ENCODE assay signal across 2 cellular contexts in the genomic region with DNA sequence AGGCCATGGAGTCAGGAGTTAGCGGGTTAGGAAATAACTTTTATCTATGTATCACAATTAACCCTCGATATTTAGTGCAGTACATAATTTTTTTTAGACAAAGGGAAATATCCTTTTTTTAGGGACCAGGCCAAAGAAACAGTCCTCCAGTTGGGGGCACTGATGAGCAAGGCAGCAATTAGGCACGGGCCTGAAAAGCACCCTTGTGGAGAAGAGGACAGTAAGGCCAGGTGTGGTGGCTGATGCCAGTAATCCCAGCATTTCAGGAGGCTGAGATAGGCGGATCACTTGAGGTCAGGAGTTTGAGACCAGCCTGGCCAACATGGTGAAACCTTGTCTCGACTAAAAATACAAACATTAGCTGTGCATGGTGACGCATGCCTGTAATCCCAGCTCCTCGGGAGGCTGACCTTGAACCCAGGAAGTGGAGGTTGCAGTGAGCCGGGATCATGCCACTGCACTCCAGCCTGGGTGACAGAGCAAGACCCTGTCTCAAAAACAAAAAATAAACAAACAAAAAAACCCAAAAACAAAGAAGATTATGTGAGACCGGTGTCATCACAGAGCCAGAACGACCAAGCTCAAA.
TF ChIP-seq lines count a peak whose summit lies in the region.

No MANE protein-coding gene starts in this region.

TF ChIP-seq in GM23338, 12 proteins besides CTCF, POLR2A, EP300 and RAD21 (continued from another document and continues in another):
- TF ChIP-seq, protein P1, sequence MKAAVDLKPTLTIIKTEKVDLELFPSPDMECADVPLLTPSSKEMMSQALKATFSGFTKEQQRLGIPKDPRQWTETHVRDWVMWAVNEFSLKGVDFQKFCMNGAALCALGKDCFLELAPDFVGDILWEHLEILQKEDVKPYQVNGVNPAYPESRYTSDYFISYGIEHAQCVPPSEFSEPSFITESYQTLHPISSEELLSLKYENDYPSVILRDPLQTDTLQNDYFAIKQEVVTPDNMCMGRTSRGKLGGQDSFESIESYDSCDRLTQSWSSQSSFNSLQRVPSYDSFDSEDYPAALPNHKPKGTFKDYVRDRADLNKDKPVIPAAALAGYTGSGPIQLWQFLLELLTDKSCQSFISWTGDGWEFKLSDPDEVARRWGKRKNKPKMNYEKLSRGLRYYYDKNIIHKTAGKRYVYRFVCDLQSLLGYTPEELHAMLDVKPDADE (IDR thresholded peaks at IDR 0.05), result no peak
- TF ChIP-seq ZNF331 (CRISPR knock-in tag; IDR thresholded peaks at IDR 0.05; ENCODE audit: low read depth) (no peak), EZH2phosphoT487 (IDR thresholded peaks at IDR 0.05; ENCODE audit: unreplicated experiment) (no peak), STAT1 (IDR thresholded peaks at IDR 0.05; ENCODE audit: unreplicated experiment) (no peak), POLR2AphosphoS5 (IDR thresholded peaks at IDR 0.05; ENCODE audit: low read depth) (no peak), ZNF114 (CRISPR knock-in tag; IDR thresholded peaks at IDR 0.05) (no peak), JUNB (IDR thresholded peaks at IDR 0.05; ENCODE audit: unreplicated experiment) (no peak)
- TF ChIP-seq, protein P2, sequence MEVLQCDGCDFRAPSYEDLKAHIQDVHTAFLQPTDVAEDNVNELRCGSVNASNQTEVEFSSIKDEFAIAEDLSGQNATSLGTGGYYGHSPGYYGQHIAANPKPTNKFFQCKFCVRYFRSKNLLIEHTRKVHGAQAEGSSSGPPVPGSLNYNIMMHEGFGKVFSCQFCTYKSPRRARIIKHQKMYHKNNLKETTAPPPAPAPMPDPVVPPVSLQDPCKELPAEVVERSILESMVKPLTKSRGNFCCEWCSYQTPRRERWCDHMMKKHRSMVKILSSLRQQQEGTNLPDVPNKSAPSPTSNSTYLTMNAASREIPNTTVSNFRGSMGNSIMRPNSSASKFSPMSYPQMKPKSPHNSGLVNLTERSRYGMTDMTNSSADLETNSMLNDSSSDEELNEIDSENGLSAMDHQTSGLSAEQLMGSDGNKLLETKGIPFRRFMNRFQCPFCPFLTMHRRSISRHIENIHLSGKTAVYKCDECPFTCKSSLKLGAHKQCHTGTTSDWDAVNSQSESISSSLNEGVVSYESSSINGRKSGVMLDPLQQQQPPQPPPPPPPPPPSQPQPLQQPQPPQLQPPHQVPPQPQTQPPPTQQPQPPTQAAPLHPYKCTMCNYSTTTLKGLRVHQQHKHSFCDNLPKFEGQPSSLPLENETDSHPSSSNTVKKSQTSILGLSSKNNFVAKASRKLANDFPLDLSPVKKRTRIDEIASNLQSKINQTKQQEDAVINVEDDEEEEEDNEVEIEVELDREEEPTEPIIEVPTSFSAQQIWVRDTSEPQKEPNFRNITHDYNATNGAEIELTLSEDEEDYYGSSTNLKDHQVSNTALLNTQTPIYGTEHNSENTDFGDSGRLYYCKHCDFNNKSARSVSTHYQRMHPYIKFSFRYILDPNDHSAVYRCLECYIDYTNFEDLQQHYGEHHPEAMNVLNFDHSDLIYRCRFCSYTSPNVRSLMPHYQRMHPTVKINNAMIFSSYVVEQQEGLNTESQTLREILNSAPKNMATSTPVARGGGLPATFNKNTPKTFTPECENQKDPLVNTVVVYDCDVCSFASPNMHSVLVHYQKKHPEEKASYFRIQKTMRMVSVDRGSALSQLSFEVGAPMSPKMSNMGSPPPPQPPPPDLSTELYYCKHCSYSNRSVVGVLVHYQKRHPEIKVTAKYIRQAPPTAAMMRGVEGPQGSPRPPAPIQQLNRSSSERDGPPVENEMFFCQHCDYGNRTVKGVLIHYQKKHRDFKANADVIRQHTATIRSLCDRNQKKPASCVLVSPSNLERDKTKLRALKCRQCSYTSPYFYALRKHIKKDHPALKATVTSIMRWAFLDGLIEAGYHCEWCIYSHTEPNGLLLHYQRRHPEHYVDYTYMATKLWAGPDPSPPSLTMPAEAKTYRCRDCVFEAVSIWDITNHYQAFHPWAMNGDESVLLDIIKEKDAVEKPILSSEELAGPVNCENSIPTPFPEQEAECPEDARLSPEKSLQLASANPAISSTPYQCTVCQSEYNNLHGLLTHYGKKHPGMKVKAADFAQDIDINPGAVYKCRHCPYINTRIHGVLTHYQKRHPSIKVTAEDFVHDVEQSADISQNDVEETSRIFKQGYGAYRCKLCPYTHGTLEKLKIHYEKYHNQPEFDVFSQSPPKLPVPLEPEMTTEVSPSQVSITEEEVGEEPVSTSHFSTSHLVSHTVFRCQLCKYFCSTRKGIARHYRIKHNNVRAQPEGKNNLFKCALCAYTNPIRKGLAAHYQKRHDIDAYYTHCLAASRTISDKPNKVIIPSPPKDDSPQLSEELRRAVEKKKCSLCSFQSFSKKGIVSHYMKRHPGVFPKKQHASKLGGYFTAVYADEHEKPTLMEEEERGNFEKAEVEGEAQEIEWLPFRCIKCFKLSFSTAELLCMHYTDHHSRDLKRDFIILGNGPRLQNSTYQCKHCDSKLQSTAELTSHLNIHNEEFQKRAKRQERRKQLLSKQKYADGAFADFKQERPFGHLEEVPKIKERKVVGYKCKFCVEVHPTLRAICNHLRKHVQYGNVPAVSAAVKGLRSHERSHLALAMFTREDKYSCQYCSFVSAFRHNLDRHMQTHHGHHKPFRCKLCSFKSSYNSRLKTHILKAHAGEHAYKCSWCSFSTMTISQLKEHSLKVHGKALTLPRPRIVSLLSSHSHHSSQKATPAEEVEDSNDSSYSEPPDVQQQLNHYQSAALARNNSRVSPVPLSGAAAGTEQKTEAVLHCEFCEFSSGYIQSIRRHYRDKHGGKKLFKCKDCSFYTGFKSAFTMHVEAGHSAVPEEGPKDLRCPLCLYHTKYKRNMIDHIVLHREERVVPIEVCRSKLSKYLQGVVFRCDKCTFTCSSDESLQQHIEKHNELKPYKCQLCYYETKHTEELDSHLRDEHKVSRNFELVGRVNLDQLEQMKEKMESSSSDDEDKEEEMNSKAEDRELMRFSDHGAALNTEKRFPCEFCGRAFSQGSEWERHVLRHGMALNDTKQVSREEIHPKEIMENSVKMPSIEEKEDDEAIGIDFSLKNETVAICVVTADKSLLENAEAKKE (CRISPR knock-in tag; IDR thresholded peaks at IDR 0.05), result no peak
- TF ChIP-seq, protein P3, sequence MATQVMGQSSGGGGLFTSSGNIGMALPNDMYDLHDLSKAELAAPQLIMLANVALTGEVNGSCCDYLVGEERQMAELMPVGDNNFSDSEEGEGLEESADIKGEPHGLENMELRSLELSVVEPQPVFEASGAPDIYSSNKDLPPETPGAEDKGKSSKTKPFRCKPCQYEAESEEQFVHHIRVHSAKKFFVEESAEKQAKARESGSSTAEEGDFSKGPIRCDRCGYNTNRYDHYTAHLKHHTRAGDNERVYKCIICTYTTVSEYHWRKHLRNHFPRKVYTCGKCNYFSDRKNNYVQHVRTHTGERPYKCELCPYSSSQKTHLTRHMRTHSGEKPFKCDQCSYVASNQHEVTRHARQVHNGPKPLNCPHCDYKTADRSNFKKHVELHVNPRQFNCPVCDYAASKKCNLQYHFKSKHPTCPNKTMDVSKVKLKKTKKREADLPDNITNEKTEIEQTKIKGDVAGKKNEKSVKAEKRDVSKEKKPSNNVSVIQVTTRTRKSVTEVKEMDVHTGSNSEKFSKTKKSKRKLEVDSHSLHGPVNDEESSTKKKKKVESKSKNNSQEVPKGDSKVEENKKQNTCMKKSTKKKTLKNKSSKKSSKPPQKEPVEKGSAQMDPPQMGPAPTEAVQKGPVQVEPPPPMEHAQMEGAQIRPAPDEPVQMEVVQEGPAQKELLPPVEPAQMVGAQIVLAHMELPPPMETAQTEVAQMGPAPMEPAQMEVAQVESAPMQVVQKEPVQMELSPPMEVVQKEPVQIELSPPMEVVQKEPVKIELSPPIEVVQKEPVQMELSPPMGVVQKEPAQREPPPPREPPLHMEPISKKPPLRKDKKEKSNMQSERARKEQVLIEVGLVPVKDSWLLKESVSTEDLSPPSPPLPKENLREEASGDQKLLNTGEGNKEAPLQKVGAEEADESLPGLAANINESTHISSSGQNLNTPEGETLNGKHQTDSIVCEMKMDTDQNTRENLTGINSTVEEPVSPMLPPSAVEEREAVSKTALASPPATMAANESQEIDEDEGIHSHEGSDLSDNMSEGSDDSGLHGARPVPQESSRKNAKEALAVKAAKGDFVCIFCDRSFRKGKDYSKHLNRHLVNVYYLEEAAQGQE (IDR thresholded peaks at IDR 0.05; ENCODE audit: unreplicated experiment), result no peak

TF ChIP-seq in GM12878, 131 proteins besides CTCF, POLR2A, EP300 and RAD21 (continues in another document):
- TF ChIP-seq, protein P4, sequence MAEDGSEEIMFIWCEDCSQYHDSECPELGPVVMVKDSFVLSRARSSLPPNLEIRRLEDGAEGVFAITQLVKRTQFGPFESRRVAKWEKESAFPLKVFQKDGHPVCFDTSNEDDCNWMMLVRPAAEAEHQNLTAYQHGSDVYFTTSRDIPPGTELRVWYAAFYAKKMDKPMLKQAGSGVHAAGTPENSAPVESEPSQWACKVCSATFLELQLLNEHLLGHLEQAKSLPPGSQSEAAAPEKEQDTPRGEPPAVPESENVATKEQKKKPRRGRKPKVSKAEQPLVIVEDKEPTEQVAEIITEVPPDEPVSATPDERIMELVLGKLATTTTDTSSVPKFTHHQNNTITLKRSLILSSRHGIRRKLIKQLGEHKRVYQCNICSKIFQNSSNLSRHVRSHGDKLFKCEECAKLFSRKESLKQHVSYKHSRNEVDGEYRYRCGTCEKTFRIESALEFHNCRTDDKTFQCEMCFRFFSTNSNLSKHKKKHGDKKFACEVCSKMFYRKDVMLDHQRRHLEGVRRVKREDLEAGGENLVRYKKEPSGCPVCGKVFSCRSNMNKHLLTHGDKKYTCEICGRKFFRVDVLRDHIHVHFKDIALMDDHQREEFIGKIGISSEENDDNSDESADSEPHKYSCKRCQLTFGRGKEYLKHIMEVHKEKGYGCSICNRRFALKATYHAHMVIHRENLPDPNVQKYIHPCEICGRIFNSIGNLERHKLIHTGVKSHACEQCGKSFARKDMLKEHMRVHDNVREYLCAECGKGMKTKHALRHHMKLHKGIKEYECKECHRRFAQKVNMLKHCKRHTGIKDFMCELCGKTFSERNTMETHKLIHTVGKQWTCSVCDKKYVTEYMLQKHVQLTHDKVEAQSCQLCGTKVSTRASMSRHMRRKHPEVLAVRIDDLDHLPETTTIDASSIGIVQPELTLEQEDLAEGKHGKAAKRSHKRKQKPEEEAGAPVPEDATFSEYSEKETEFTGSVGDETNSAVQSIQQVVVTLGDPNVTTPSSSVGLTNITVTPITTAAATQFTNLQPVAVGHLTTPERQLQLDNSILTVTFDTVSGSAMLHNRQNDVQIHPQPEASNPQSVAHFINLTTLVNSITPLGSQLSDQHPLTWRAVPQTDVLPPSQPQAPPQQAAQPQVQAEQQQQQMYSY (CRISPR knock-in tag; IDR thresholded peaks at IDR 0.05), result no peak
- TF ChIP-seq, protein P5, sequence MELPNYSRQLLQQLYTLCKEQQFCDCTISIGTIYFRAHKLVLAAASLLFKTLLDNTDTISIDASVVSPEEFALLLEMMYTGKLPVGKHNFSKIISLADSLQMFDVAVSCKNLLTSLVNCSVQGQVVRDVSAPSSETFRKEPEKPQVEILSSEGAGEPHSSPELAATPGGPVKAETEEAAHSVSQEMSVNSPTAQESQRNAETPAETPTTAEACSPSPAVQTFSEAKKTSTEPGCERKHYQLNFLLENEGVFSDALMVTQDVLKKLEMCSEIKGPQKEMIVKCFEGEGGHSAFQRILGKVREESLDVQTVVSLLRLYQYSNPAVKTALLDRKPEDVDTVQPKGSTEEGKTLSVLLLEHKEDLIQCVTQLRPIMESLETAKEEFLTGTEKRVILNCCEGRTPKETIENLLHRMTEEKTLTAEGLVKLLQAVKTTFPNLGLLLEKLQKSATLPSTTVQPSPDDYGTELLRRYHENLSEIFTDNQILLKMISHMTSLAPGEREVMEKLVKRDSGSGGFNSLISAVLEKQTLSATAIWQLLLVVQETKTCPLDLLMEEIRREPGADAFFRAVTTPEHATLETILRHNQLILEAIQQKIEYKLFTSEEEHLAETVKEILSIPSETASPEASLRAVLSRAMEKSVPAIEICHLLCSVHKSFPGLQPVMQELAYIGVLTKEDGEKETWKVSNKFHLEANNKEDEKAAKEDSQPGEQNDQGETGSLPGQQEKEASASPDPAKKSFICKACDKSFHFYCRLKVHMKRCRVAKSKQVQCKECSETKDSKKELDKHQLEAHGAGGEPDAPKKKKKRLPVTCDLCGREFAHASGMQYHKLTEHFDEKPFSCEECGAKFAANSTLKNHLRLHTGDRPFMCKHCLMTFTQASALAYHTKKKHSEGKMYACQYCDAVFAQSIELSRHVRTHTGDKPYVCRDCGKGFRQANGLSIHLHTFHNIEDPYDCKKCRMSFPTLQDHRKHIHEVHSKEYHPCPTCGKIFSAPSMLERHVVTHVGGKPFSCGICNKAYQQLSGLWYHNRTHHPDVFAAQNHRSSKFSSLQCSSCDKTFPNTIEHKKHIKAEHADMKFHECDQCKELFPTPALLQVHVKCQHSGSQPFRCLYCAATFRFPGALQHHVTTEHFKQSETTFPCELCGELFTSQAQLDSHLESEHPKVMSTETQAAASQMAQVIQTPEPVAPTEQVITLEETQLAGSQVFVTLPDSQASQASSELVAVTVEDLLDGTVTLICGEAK (IDR thresholded peaks at IDR 0.05; ENCODE audit: borderline replicate concordance), result no peak
- peak; percentile 67; the same call in 1 of the 2 replicates for TF ChIP-seq SMC3 (IDR thresholded peaks at IDR 0.05; ENCODE audit: borderline replicate concordance, low read length)
- TF ChIP-seq YY1 (IDR thresholded peaks at IDR 0.05; ENCODE audit: low read depth, low read length), result 0 out of 2 replicates have a peak, but pooled peaks have one; percentile 29
- TF ChIP-seq ASH2L (IDR thresholded peaks at IDR 0.05; ENCODE audit: borderline replicate concordance, low read depth), result no peak
- 0 out of 2 replicates have a peak, but pooled peaks have one; percentile 23 for TF ChIP-seq MEF2A (IDR thresholded peaks at IDR 0.05; ENCODE audit: insufficient read depth, low read depth, low read length)
- TF ChIP-seq BHLHE40 (IDR thresholded peaks at IDR 0.05; ENCODE audit: borderline replicate concordance in 1 of 2, low read depth in 2 of 2, low read length in 1 of 2), result peak; percentile 29 to 73; a peak in 1 of 4 replicates
- no peak for TF ChIP-seq DPF2 (IDR thresholded peaks at IDR 0.05)
- TF ChIP-seq MYC (IDR thresholded peaks at IDR 0.05; ENCODE audit: insufficient read depth, insufficient read length, insufficient replicate concordance, low read length, severe bottlenecking), result no peak
- TF ChIP-seq HDGF (IDR thresholded peaks at IDR 0.05), result peak; percentile 47; the same call in 1 of the 2 replicates
- TF ChIP-seq TARDBP (IDR thresholded peaks at IDR 0.05; ENCODE audit: borderline replicate concordance), result no peak
- no peak for TF ChIP-seq NR2C2 (IDR thresholded peaks at IDR 0.05; ENCODE audit: borderline replicate concordance, control insufficient read depth, insufficient read length, low read depth)
- no peak for TF ChIP-seq CREB1 (IDR thresholded peaks at IDR 0.05; ENCODE audit: low read depth)
- TF ChIP-seq, protein P6, sequence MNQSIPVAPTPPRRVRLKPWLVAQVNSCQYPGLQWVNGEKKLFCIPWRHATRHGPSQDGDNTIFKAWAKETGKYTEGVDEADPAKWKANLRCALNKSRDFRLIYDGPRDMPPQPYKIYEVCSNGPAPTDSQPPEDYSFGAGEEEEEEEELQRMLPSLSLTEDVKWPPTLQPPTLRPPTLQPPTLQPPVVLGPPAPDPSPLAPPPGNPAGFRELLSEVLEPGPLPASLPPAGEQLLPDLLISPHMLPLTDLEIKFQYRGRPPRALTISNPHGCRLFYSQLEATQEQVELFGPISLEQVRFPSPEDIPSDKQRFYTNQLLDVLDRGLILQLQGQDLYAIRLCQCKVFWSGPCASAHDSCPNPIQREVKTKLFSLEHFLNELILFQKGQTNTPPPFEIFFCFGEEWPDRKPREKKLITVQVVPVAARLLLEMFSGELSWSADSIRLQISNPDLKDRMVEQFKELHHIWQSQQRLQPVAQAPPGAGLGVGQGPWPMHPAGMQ (IDR thresholded peaks at IDR 0.05; ENCODE audit: borderline replicate concordance), result no peak
- no peak for TF ChIP-seq POU2F2 (IDR thresholded peaks at IDR 0.05; ENCODE audit: borderline replicate concordance, low read depth, low read length)
- TF ChIP-seq NFYA (IDR thresholded peaks at IDR 0.05; ENCODE audit: borderline replicate concordance, low read depth, low read length), result no peak
- TF ChIP-seq ZNF384 (IDR thresholded peaks at IDR 0.05; ENCODE audit: borderline replicate concordance, low read depth, low read length), result no peak
- TF ChIP-seq STAT3 (IDR thresholded peaks at IDR 0.05; ENCODE audit: low read depth, low read length), result no peak
- no peak for TF ChIP-seq TCF12 (IDR thresholded peaks at IDR 0.05; ENCODE audit: low read depth, low read length)
